ENCODE assay signal across 8 cellular contexts in the genomic region with DNA sequence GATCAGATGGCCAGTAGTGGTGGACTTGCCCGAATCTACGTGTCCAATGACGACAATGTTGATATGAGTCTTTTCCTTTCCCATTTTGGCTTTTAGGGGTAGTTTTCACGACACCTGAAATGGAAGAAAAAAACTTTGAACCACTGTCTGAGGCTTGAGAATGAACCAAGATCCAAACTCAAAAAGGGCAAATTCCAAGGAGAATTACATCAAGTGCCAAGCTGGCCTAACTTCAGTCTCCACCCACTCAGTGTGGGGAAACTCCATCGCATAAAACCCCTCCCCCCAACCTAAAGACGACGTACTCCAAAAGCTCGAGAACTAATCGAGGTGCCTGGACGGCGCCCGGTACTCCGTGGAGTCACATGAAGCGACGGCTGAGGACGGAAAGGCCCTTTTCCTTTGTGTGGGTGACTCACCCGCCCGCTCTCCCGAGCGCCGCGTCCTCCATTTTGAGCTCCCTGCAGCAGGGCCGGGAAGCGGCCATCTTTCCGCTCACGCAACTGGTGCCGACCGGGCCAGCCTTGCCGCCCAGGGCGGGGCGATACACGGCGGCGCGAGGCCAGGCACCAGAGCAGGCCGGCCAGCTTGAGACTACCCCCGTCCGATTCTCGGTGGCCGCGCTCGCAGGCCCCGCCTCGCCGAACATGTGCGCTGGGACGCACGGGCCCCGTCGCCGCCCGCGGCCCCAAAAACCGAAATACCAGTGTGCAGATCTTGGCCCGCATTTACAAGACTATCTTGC. TPM values are rescaled to one million over a fixed set of nuclear protein-coding genes. Genes with fewer than 3 reads are reported as not detected.
DNase-seq lines count a peak whose midpoint lies in the region; ATAC-seq and TF ChIP-seq lines count a peak whose summit lies in the region.

No MANE protein-coding gene starts in this region.

- DNase-seq in COLO829 (ENCODE audit: low spot score) (peak; percentile 26), RPMI7951 (ENCODE audit: low read depth) (peak; percentile 72), fibroblast of pulmonary artery (ENCODE audit: low read depth) (peak; percentile 83)
- peak; percentile 78 for DNase-seq in activated T-helper 9 cell treated with anti-CD3 and anti-CD28 coated beads, Interleukin-2, amount 50 U/mL, for 16 hours (ENCODE audit: low read depth)
- peak; percentile 68 for DNase-seq in stimulated activated naive B cell treated with anti-CD40 and anti-IgM and Interleukin-4, amounts not matched to agents 10 μg/mL and 1 μg/mL and 100 μg/mL, for 72 hours

- H3K9me3 Mint-ChIP-seq in nephron, result no peaks in the 10 kb centered on the region
- no peaks in the 10 kb centered on the region for H3K9me3 Mint-ChIP-seq in stimulated activated naive B cell treated with anti-CD40 and anti-IgM and Interleukin-4, amounts not matched to agents 10 μg/mL and 1 μg/mL and 100 μg/mL, for 72 hours

- H3K4me1 Mint-ChIP-seq in nephron, result peaks cover 37% of the 10 kb centered on the region
- peaks cover 36 to 59% of the 10 kb centered on the region in 2 donors for H3K4me1 Mint-ChIP-seq in stimulated activated naive B cell treated with anti-CD40 and anti-IgM and Interleukin-4, amounts not matched to agents 10 μg/mL and 1 μg/mL and 100 μg/mL, for 72 hours

- peaks cover 57% of the 10 kb centered on the region for H3K36me3 Mint-ChIP-seq in nephron (ENCODE audit: low read depth)
- H3K36me3 Mint-ChIP-seq in stimulated activated naive B cell treated with anti-CD40 and anti-IgM and Interleukin-4, amounts not matched to agents 10 μg/mL and 1 μg/mL and 100 μg/mL, for 72 hours, result peaks cover 48 to 58% of the 10 kb centered on the region in 2 donors

- ATAC-seq in HG02798 (IDR thresholded peaks at IDR 0.05; ENCODE audit: poor library complexity, unreplicated experiment), result peak; percentile 14
- peak; percentile 18 to 23 for ATAC-seq in stimulated activated naive B cell treated with anti-CD40 and anti-IgM and Interleukin-4, amounts not matched to agents 10 μg/mL and 1 μg/mL and 100 μg/mL, for 72 hours (replicated peaks)
- ATAC-seq in GM18498 (IDR thresholded peaks at IDR 0.05; ENCODE audit: unreplicated experiment), result no peak

- H3K27ac Mint-ChIP-seq in nephron, result peak overlapping the region; percentile 97 to 99 (median 99)
- H3K27ac Mint-ChIP-seq in stimulated activated naive B cell treated with anti-CD40 and anti-IgM and Interleukin-4, amounts not matched to agents 10 μg/mL and 1 μg/mL and 100 μg/mL, for 72 hours, result peak overlapping the region; percentile 100

- H3K4me3 ChIP-seq in fibroblast of pulmonary artery (replicated peaks; ENCODE audit: low read depth, low read length), result peak overlapping the region; percentile 99

- no peaks in the 10 kb centered on the region for H3K27me3 Mint-ChIP-seq in nephron (ENCODE audit: low read depth)
- H3K27me3 Mint-ChIP-seq in stimulated activated naive B cell treated with anti-CD40 and anti-IgM and Interleukin-4, amounts not matched to agents 10 μg/mL and 1 μg/mL and 100 μg/mL, for 72 hours, result peaks cover 0 to 9% of the 10 kb centered on the region in 2 donors

- TF ChIP-seq CTCF in fibroblast of pulmonary artery (IDR thresholded peaks at IDR 0.05; ENCODE audit: low read length, missing control alignments) (no peak), nephron (IDR thresholded peaks at IDR 0.05; ENCODE audit: unreplicated experiment in 3 of 3) (no peak)

- peak overlapping the region; percentile 93 to 99 (median 93) for H3K4me3 Mint-ChIP-seq in nephron
- peak overlapping the region; percentile 94 to 97 for H3K4me3 Mint-ChIP-seq in stimulated activated naive B cell treated with anti-CD40 and anti-IgM and Interleukin-4, amounts not matched to agents 10 μg/mL and 1 μg/mL and 100 μg/mL, for 72 hours

RNA-seq across cellular contexts. Expression of a gene that starts 0.7 kb away (rescaled TPM):
- 8,626 and 10,453 TPM in 2 replicates for total RNA-seq in RPMI7951 (2014; rRNA removed; shearing (Covaris generic))

RNA-seq across cellular contexts. Expression of a gene that starts 58.6 kb away (rescaled TPM):
- total RNA-seq in RPMI7951 (2014; rRNA removed; shearing (Covaris generic)), result 34.8 and 43.5 TPM in 2 replicates

Comparison
In these comparisons a context has a peak if more than half of its experiments do, and no peak if none do; other contexts are left out.
1. DNase-seq: peak in every context shown above with its lines; median percentile 83 in fibroblast of pulmonary artery; 78 in activated T-helper 9 cell treated with anti-CD3 and anti-CD28 coated beads, Interleukin-2, amount 50 U/mL, for 16 hours; 72 in RPMI7951; 68 in stimulated activated naive B cell treated with anti-CD40 and anti-IgM and Interleukin-4, amounts not matched to agents 10 μg/mL and 1 μg/mL and 100 μg/mL, for 72 hours; 26 in COLO829.